In the genomic region with DNA sequence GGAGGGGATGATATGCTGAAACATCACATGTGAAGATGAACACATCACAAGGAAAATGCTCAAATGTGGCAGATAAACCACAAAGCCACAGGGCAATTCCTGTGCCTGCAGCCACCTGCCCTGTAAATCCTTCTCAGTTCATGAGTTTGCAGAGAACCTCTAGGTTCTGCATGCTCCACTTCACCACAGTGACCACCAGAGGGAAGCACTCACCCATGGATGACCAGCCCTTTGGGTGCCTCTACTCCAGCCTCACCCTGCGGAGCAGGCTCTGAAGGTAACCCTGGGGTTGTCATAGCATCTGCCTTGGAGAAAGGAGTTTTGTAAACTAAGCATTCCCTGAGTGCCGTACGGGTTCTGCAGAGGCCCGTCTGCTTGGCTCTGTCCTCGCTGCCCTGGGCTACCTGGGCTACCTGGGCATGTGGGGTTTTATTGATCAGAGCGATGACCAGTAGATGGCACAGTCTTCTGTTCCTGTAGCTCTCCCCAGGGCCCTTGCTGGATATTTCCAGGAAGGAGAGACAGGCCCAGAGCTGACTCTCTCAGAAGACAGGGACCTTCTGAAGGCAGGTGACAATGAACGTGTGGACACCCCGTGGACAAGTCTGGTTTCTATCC, we compare ENCODE assay signal across 9 cellular contexts. TPM values are rescaled to one million over a fixed set of nuclear protein-coding genes. Genes with fewer than 3 reads are reported as not detected.
DNase-seq lines count a peak whose midpoint lies in the region; ATAC-seq, FAIRE-seq and TF ChIP-seq lines count a peak whose summit lies in the region.
"Had no signal": no experiment of that assay in that cellular context is flagged by ENCODE, and none has a peak within 500 bp of the region (broad histone marks: within the 10 kb centered on the region; RNA-seq: fewer than 3 reads in every experiment).

No MANE protein-coding gene starts in this region.

- no peak overlapping the region for H2BK120ac ChIP-seq in mesendoderm (ENCODE audit: low read depth, low read length)

- no peaks in the 10 kb centered on the region for H3K36me3 ChIP-seq in Loucy (ENCODE audit: insufficient read depth, low read length)
- no peaks in the 10 kb centered on the region for H3K36me3 ChIP-seq in GM12878 (ENCODE audit: control insufficient read depth in 2 of 2, insufficient read depth in 2 of 2, low read length in 1 of 2)
- no peaks in the 10 kb centered on the region for H3K36me3 ChIP-seq in mesendoderm (ENCODE audit: control insufficient read depth, insufficient read depth, low read length)

- in situ Hi-C loops in GM12878 (cut with MboI), result no loop called here

- H2BK5ac ChIP-seq in mesendoderm (ENCODE audit: low read length), result no peak overlapping the region

- POLR2A ChIA-PET in A549 (lab: Yijun Ruan, JAX), result no interaction called here
- POLR2A ChIA-PET in GM12878 (lab: Charles Lee), result no interaction called here

- H3K9me3 ChIP-seq in A549 (no peaks in the 10 kb centered on the region), Loucy (ENCODE audit: insufficient read depth, low read depth, low read length) (no peaks in the 10 kb centered on the region), GM12878 (replicated peaks; ENCODE audit: control insufficient read depth, insufficient read depth, low read length) (no peaks in the 10 kb centered on the region)

- no peak overlapping the region for H3K23ac ChIP-seq in mesendoderm (ENCODE audit: low read length)

- no peaks in the 10 kb centered on the region for H3K79me2 ChIP-seq in Loucy (ENCODE audit: insufficient read depth, low read length)
- H3K79me2 ChIP-seq in GM12878 (ENCODE audit: control insufficient read depth, insufficient read depth, low read length), result no peaks in the 10 kb centered on the region
- H3K79me2 ChIP-seq in mesendoderm (ENCODE audit: control insufficient read depth, insufficient read depth, low read length), result no peaks in the 10 kb centered on the region

- no peaks in the 10 kb centered on the region for H3K27me3 ChIP-seq in Loucy (ENCODE audit: insufficient read depth, low read length, poor library complexity, severe bottlenecking)
- H3K27me3 ChIP-seq in GM12878 (replicated peaks in 1 of 2; ENCODE audit: control insufficient read depth in 2 of 2, insufficient read depth in 2 of 2, low read length in 1 of 2), result peaks cover 0 to 2% of the 10 kb centered on the region in 2 experiments; a peak in 1 of 4 replicates
- no peaks in the 10 kb centered on the region for H3K27me3 ChIP-seq in mesendoderm (ENCODE audit: insufficient read depth, low read length, poor library complexity)

- 26% methylated on average over 8 of the region's 8 CpGs for WGBS in A549 (ENCODE audit: missing lambda C conversion rate)
- 23% methylated on average over 8 of the region's 8 CpGs for WGBS in GM12878 (ENCODE audit: insufficient coverage, insufficient replicate concordance, low lambda C conversion rate, missing lambda C conversion rate)
- no CpG with 5 or more reads among the region's 8 CpGs for WGBS in mesendoderm (ENCODE audit: extremely low coverage, insufficient coverage, low lambda C conversion rate)

- peak; percentile 92 for FAIRE-seq in A549 (lab: Jason Lieb, UNC)
- FAIRE-seq in GM12878 (lab: Jason Lieb, UNC), result no peak
- FAIRE-seq: frontal cortex had no signal

- peak; percentile 49 to 66; a peak in 4 of 5 replicates for TF ChIP-seq RAD21 in A549 (conservative IDR thresholded peaks at IDR 0.05 in 1 of 2, IDR thresholded peaks at IDR 0.05 in 1 of 2)
- TF ChIP-seq RAD21 in GM12878 (IDR thresholded peaks at IDR 0.05; ENCODE audit: insufficient read depth, low read depth, low read length), result peak; percentile 33; the same call in 1 of the 2 replicates

- CTCF ChIA-PET in A549 (lab: Yijun Ruan, JAX), result interaction anchor here (1.0 to 1.8 kb wide), 7 partner anchors 9 to 157 kb away, joined by 3 to 5 read pairs (median 4); no protein-coding TSS in a partner anchor
- CTCF ChIA-PET in GM12878 (lab: Yijun Ruan, JAX), result no interaction called here

- BruUV-seq in GM12878 (replicated peaks; lab: Mats Ljungman, UMichigan), result no TSS peak

- H3K4me1 ChIP-seq in A549 (no peaks in the 10 kb centered on the region), Loucy (ENCODE audit: insufficient read depth, low read length, poor library complexity, severe bottlenecking) (no peaks in the 10 kb centered on the region), GM12878 (ENCODE audit: control insufficient read depth, insufficient read depth, low read length) (no peaks in the 10 kb centered on the region), mesendoderm (ENCODE audit: control insufficient read depth, low read depth, low read length) (no peaks in the 10 kb centered on the region)

- H4K5ac ChIP-seq in mesendoderm (ENCODE audit: low read length), result no peak overlapping the region

- no peak overlapping the region for H3K27ac ChIP-seq in A549
- no peak overlapping the region for H3K27ac ChIP-seq in GM12878 (ENCODE audit: control insufficient read depth, insufficient read depth)
- H3K27ac ChIP-seq in mesendoderm (ENCODE audit: low read depth, low read length), result no peak overlapping the region

- no peak overlapping the region for H2AK5ac ChIP-seq in mesendoderm (ENCODE audit: low read length)

- no peaks in the 10 kb centered on the region for H3K9me2 ChIP-seq in Loucy (replicated peaks; ENCODE audit: low read depth, low read length)

- no peak for TF ChIP-seq EP300 in A549 (IDR thresholded peaks at IDR 0.05)
- no peak for TF ChIP-seq EP300 in GM12878 (IDR thresholded peaks at IDR 0.05; ENCODE audit: borderline replicate concordance in 1 of 2, control insufficient read depth in 1 of 2, low read depth in 2 of 2, low read length in 2 of 2)

- no peak overlapping the region for H2BK15ac ChIP-seq in mesendoderm (replicated peaks; ENCODE audit: low read depth)

- H3K9ac ChIP-seq in Loucy (ENCODE audit: low read depth, low read length, poor library complexity, severe bottlenecking) (no peak overlapping the region), GM12878 (ENCODE audit: control insufficient read depth, insufficient read depth, low read length) (no peak overlapping the region), mesendoderm (ENCODE audit: low read length) (no peak overlapping the region)

- peak; percentile 49 for TF ChIP-seq CTCF in A549 (IDR thresholded peaks at IDR 0.05)
- peak; percentile 68 for TF ChIP-seq CTCF in Loucy (conservative IDR thresholded peaks at IDR 0.05; ENCODE audit: low read length)
- peak; percentile 35 to 50 (median 38); a peak in 5 of 6 replicates for TF ChIP-seq CTCF in GM12878 (IDR thresholded peaks at IDR 0.05 in 2 of 3, conservative IDR thresholded peaks at IDR 0.05 in 1 of 3; ENCODE audit: control insufficient read depth in 2 of 3, extremely low read depth in 1 of 3, insufficient read depth in 1 of 3, low read depth in 3 of 3, low read length in 3 of 3)

- SMC1A ChIA-PET in GM12878 (lab: Charles Lee; ENCODE audit: uncharacterized antibody, unreplicated experiment), result interaction anchor here (0.6 to 0.7 kb wide), 2 partner anchors 82 to 1267 kb away, joined by 3 to 4 read pairs; no protein-coding TSS in a partner anchor

- H3K4me3 ChIP-seq in A549, result no peak overlapping the region
- H3K4me3 ChIP-seq in Loucy (ENCODE audit: low read length, poor library complexity, severe bottlenecking), result no peak overlapping the region
- H3K4me3 ChIP-seq in GM12878, result no peak overlapping the region
- no peak overlapping the region for H3K4me3 ChIP-seq in mesendoderm (ENCODE audit: low read length)

- no peak overlapping the region for H3K56ac ChIP-seq in mesendoderm (ENCODE audit: low read length)

- no peak overlapping the region for H3K18ac ChIP-seq in mesendoderm (ENCODE audit: low read length)

- intact Hi-C loops in GM12878 (cut with micrococcal nuclease; ENCODE audit: unreplicated experiment), result no loop called here

- H3K4ac ChIP-seq in mesendoderm (ENCODE audit: low read depth, low read length), result no peak overlapping the region

- H3K79me1 ChIP-seq in mesendoderm (ENCODE audit: low read length), result no peaks in the 10 kb centered on the region

- RAD21 ChIA-PET in GM12878 (lab: Charles Lee; ENCODE audit: unreplicated experiment), result no interaction called here

- no peaks in the 10 kb centered on the region for H3F3A ChIP-seq in Loucy (ENCODE audit: low read depth)

- H2AFZ ChIP-seq in Loucy (ENCODE audit: low read length) (no peak overlapping the region), GM12878 (ENCODE audit: control insufficient read depth, low read depth, low read length) (no peak overlapping the region)

- H4K20me1 ChIP-seq in Loucy (ENCODE audit: insufficient read depth, low read length, poor library complexity, severe bottlenecking), result no peaks in the 10 kb centered on the region
- no peaks in the 10 kb centered on the region for H4K20me1 ChIP-seq in GM12878 (ENCODE audit: control insufficient read depth, insufficient read depth)

- H3K4me2 ChIP-seq in A549 (no peak overlapping the region), Loucy (ENCODE audit: low read depth, low read length, poor library complexity, severe bottlenecking) (no peak overlapping the region), GM12878 (ENCODE audit: control insufficient read depth, insufficient read depth) (no peak overlapping the region), mesendoderm (ENCODE audit: low read length) (no peak overlapping the region)

- DNase-seq in A549 (ENCODE audit: low read depth in 1 of 2, low spot score in 1 of 2) (peak; percentile 40 to 48), DMS53 (lab: John Stamatoyannopoulos, UW) (peak; percentile 69), GM12878 (ENCODE audit: low read depth, low spot score) (no peak), mesendoderm (peak; percentile 78), activated gamma-delta T cell treated with Interleukin-2 at 50 U/mL for 16 hours (no peak)

- peak; percentile 87 to 99 for ATAC-seq in A549
- ATAC-seq in GM12878, result peak; percentile 72
- ATAC-seq in HG03457 (IDR thresholded peaks at IDR 0.05; ENCODE audit: unreplicated experiment), result no peak
- ATAC-seq in HG02610 (IDR thresholded peaks at IDR 0.05; ENCODE audit: unreplicated experiment), result no peak

- TF ChIP-seq POLR2A in A549 (IDR thresholded peaks at IDR 0.05; ENCODE audit: low read length) (no peak), GM12878 (IDR thresholded peaks at IDR 0.05; ENCODE audit: low read depth, low read length) (no peak)

- no peak overlapping the region for H4K8ac ChIP-seq in mesendoderm (ENCODE audit: low read depth, low read length)

RNA-seq across cellular contexts. Expression of gene CST1, which starts 31.7 kb away (rescaled TPM):
- polyA plus RNA-seq in A549 (2011; rRNA removed), result 2.1 TPM in 2 replicates
- 0.21 TPM in 2 replicates for polyA plus RNA-seq in A549 (2012; cell fraction: cytosol; rRNA removed)
- 0.40 and 0.71 TPM in 2 replicates for polyA plus RNA-seq in A549 (2012; cell fraction: nucleus; rRNA removed)
- 0.28 to 0.63 TPM (median 0.44 TPM) in 3 replicates for polyA plus RNA-seq in A549 (2017; fragmentation: RNase III; extraction: RNeasy Plus Mini Kit Qiagen cat#74134 plus additional on column Dnase treatment)
- 1.1 and 1.5 TPM in 2 replicates for polyA minus RNA-seq in A549 (2011; rRNA and poly(A)+ RNA removed)
- not detected in 2 replicates for total RNA-seq in GM12878 (2013; cell fraction: nucleolus; rRNA removed)
- not detected in 2 replicates for total RNA-seq in GM12878 (2014; rRNA removed)
- total RNA-seq in GM12878 (2014; rRNA removed; fragmentation: Illumina TruSeq; extraction: Trizol), result not detected in 2 replicates
- not detected in 2 replicates for total RNA-seq in GM12878 (2021)
- not detected for polyA plus RNA-seq in GM12878 (2011; ENCODE audit: low read depth)
- not detected in 2 replicates for polyA plus RNA-seq in GM12878 (2011; rRNA removed)
- polyA plus RNA-seq in GM12878 (2011; cell fraction: cytosol; rRNA removed), result not detected in 2 replicates
- polyA plus RNA-seq in GM12878 (2011; cell fraction: nucleus; rRNA removed), result not detected in 2 replicates
- polyA plus RNA-seq in GM12878 (2012), result not detected in 2 replicates
- polyA plus RNA-seq in GM12878 (2014; fragmentation: Illumina TruSeq; extraction: Trizol), result not detected in 2 replicates
- polyA plus RNA-seq in GM12878 (2014; fragmentation: Nextera tagmentation; extraction: Ambion mirVana), result not detected
- polyA plus RNA-seq in GM12878 (2014; rRNA removed), result not detected in 2 replicates
- polyA plus RNA-seq in GM12878 (2016; fragmentation: Nextera tagmentation; extraction: Ambion mirVana), result not detected
- not detected in 2 replicates for polyA minus RNA-seq in GM12878 (2011; rRNA and poly(A)+ RNA removed)
- not detected in 2 replicates for polyA minus RNA-seq in GM12878 (2011; cell fraction: cytosol; rRNA and poly(A)+ RNA removed)
- not detected in 2 replicates for polyA minus RNA-seq in GM12878 (2011; cell fraction: nucleus; rRNA and poly(A)+ RNA removed)
- polyA plus RNA-seq in mesendoderm (2013, experiment 1 of 2), result 2.0 TPM
- polyA plus RNA-seq in mesendoderm (2013, experiment 2 of 2), result 1.8 TPM
- total RNA-seq: frontal cortex had no signal

RNA-seq across cellular contexts. Expression of gene CST2, which starts 44.1 kb away (rescaled TPM):
- polyA plus RNA-seq in A549 (2011; rRNA removed), result not detected in 2 replicates
- 0.08 and 0.12 TPM in 2 replicates for polyA plus RNA-seq in A549 (2012; cell fraction: cytosol; rRNA removed)
- polyA plus RNA-seq in A549 (2012; cell fraction: nucleus; rRNA removed), result 0.16 and 0.17 TPM in 2 replicates
- polyA plus RNA-seq in A549 (2017; fragmentation: RNase III; extraction: RNeasy Plus Mini Kit Qiagen cat#74134 plus additional on column Dnase treatment), result 0.13 TPM in 1 of 3 replicates, not detected in the others
- polyA minus RNA-seq in A549 (2011; rRNA and poly(A)+ RNA removed), result not detected in 2 replicates
- total RNA-seq in GM12878 (2013; cell fraction: nucleolus; rRNA removed), result not detected in 2 replicates
- not detected in 2 replicates for total RNA-seq in GM12878 (2014; rRNA removed)
- total RNA-seq in GM12878 (2014; rRNA removed; fragmentation: Illumina TruSeq; extraction: Trizol), result not detected in 2 replicates
- not detected in 2 replicates for total RNA-seq in GM12878 (2021)
- not detected for polyA plus RNA-seq in GM12878 (2011; ENCODE audit: low read depth)
- not detected in 2 replicates for polyA plus RNA-seq in GM12878 (2011; rRNA removed)
- not detected in 2 replicates for polyA plus RNA-seq in GM12878 (2011; cell fraction: cytosol; rRNA removed)
- polyA plus RNA-seq in GM12878 (2011; cell fraction: nucleus; rRNA removed), result not detected in 2 replicates
- polyA plus RNA-seq in GM12878 (2012), result not detected in 2 replicates
- polyA plus RNA-seq in GM12878 (2014; fragmentation: Illumina TruSeq; extraction: Trizol), result not detected in 2 replicates
- polyA plus RNA-seq in GM12878 (2014; fragmentation: Nextera tagmentation; extraction: Ambion mirVana), result not detected
- not detected in 2 replicates for polyA plus RNA-seq in GM12878 (2014; rRNA removed)
- polyA plus RNA-seq in GM12878 (2016; fragmentation: Nextera tagmentation; extraction: Ambion mirVana), result not detected
- not detected in 2 replicates for polyA minus RNA-seq in GM12878 (2011; rRNA and poly(A)+ RNA removed)
- polyA minus RNA-seq in GM12878 (2011; cell fraction: cytosol; rRNA and poly(A)+ RNA removed), result not detected in 2 replicates
- not detected in 2 replicates for polyA minus RNA-seq in GM12878 (2011; cell fraction: nucleus; rRNA and poly(A)+ RNA removed)
- polyA plus RNA-seq in mesendoderm (2013, experiment 1 of 2), result 0.07 TPM
- not detected for polyA plus RNA-seq in mesendoderm (2013, experiment 2 of 2)
- total RNA-seq: frontal cortex had no signal

Comparison
In these comparisons a context has a peak if more than half of its experiments do, and no peak if none do; other contexts are left out.
1. ATAC-seq: peak in A549 (2 of 2) and GM12878 (single experiment); none in HG03457 (single experiment) and HG02610 (single experiment).
2. DNase-seq: peak in A549 (2 of 2), DMS53 (single experiment) and mesendoderm (single experiment); none in GM12878 (single experiment) and activated gamma-delta T cell treated with Interleukin-2 at 50 U/mL for 16 hours (single experiment).
3. Of the 24 proteins assayed by ChIP-seq in both GM12878 and A549: peak only in GM12878: none; only in A549: none; in both: CTCF, RAD21 and SMC3; in neither: 21.
4. Peak in every context shown above with its lines, with median percentiles within 50 percentile points of each other: CTCF ChIP-seq.